In genomic region chr19:12162882-12163806, GRCh38 we compare ENCODE assay signal across 1 cellular context.
TF ChIP-seq lines count a peak whose summit lies in the region.

Gene ZNF136, plus strand, starts transcription at chr19:12163096. Its CDS starts 108 bp downstream, at chr19:12163204.

TF ChIP-seq in GM23338, 12 proteins besides CTCF, POLR2A, EP300 and RAD21 (continued from another document):
- TF ChIP-seq ZNF462 (CRISPR knock-in tag; IDR thresholded peaks at IDR 0.05): no peak
- peak; percentile 79 for TF ChIP-seq POLR2AphosphoS5 (IDR thresholded peaks at IDR 0.05; ENCODE audit: low read depth)
